In the genomic region with DNA sequence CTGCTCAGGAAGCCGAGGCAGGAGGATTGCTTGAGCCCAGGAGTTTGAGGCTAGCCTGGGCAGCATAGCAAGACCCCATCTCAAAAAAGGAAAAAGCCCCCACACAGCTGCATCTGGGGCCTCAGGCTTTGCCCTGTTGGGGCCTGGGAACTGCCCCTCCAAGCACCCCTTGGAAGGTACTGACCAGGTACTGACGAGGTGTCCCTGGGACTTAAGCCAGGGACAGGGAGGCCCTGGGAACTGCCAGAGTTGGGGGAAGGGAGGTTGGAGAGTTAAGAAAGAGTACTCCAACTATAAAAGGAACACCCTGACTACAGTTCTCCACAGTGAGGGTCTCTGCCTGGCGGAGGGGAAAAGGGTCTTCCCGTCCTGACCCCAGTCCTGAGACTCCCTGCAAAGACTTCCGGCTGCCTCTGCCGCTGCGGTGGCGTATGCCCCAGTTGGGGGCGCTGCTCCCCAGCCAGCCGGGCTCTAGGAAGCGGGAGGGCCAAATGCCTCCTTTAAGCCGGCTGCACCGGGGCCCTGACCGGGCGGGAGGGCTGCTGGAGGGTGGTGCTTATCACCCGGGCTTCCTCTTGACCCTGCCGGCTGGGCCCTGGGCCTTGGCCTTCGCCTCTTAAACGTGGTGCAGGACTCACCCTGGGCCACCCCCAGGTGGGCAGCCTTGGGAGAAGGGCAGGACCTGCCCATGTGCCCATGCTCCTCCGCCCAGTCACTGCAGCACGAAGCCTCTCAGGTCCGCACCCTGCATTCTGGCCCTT, we compare ENCODE assay signal across 1 cellular context.
TF ChIP-seq lines count a peak whose summit lies in the region.

No MANE protein-coding gene starts in this region.

TF ChIP-seq in HepG2, 621 proteins besides CTCF, POLR2A, EP300 and RAD21 (continued from another document and continues in another):
- TF ChIP-seq, protein P1, sequence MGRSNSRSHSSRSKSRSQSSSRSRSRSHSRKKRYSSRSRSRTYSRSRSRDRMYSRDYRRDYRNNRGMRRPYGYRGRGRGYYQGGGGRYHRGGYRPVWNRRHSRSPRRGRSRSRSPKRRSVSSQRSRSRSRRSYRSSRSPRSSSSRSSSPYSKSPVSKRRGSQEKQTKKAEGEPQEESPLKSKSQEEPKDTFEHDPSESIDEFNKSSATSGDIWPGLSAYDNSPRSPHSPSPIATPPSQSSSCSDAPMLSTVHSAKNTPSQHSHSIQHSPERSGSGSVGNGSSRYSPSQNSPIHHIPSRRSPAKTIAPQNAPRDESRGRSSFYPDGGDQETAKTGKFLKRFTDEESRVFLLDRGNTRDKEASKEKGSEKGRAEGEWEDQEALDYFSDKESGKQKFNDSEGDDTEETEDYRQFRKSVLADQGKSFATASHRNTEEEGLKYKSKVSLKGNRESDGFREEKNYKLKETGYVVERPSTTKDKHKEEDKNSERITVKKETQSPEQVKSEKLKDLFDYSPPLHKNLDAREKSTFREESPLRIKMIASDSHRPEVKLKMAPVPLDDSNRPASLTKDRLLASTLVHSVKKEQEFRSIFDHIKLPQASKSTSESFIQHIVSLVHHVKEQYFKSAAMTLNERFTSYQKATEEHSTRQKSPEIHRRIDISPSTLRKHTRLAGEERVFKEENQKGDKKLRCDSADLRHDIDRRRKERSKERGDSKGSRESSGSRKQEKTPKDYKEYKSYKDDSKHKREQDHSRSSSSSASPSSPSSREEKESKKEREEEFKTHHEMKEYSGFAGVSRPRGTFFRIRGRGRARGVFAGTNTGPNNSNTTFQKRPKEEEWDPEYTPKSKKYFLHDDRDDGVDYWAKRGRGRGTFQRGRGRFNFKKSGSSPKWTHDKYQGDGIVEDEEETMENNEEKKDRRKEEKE (IDR thresholded peaks at IDR 0.05): no peak
- TF ChIP-seq MIER3 (CRISPR knock-in tag; IDR thresholded peaks at IDR 0.05; ENCODE audit: borderline replicate concordance): peak; percentile 64; the same call in 1 of the 2 replicates
- no peak for TF ChIP-seq AGO2 (optimal IDR thresholded peaks at IDR 0.05; ENCODE audit: low read depth, low read length)
- no peak for TF ChIP-seq ZNF652 (CRISPR knock-in tag; IDR thresholded peaks at IDR 0.05; ENCODE audit: borderline replicate concordance, low read depth)
- no peak; the same call in 1 of the 2 replicates for TF ChIP-seq TSC22D2 (CRISPR knock-in tag; IDR thresholded peaks at IDR 0.05; ENCODE audit: borderline replicate concordance)
- TF ChIP-seq, protein P2, sequence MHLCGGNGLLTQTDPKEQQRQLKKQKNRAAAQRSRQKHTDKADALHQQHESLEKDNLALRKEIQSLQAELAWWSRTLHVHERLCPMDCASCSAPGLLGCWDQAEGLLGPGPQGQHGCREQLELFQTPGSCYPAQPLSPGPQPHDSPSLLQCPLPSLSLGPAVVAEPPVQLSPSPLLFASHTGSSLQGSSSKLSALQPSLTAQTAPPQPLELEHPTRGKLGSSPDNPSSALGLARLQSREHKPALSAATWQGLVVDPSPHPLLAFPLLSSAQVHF (CRISPR knock-in tag; IDR thresholded peaks at IDR 0.05): no peak
- TF ChIP-seq IRF2 (CRISPR knock-in tag; IDR thresholded peaks at IDR 0.05): peak; percentile 41; the same call in 1 of the 2 replicates
- TF ChIP-seq HOXD1 (CRISPR knock-in tag; IDR thresholded peaks at IDR 0.05): no peak
- no peak for TF ChIP-seq ISL2 (CRISPR knock-in tag; IDR thresholded peaks at IDR 0.05)
- peak; percentile 42; the same call in 1 of the 2 replicates for TF ChIP-seq FOXP4 (CRISPR knock-in tag; IDR thresholded peaks at IDR 0.05)
- TF ChIP-seq BHLHE40 (IDR thresholded peaks at IDR 0.05; ENCODE audit: low read length): no peak
- TF ChIP-seq, protein P3, sequence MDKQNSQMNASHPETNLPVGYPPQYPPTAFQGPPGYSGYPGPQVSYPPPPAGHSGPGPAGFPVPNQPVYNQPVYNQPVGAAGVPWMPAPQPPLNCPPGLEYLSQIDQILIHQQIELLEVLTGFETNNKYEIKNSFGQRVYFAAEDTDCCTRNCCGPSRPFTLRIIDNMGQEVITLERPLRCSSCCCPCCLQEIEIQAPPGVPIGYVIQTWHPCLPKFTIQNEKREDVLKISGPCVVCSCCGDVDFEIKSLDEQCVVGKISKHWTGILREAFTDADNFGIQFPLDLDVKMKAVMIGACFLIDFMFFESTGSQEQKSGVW (CRISPR knock-in tag; IDR thresholded peaks at IDR 0.05; ENCODE audit: borderline replicate concordance): no peak
- TF ChIP-seq SP140L (CRISPR knock-in tag; IDR thresholded peaks at IDR 0.05; ENCODE audit: borderline replicate concordance): no peak
- no peak for TF ChIP-seq FOXK2 (IDR thresholded peaks at IDR 0.05)
- TF ChIP-seq, protein P4, sequence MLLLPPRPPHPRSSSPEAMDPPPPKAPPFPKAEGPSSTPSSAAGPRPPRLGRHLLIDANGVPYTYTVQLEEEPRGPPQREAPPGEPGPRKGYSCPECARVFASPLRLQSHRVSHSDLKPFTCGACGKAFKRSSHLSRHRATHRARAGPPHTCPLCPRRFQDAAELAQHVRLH (CRISPR knock-in tag; IDR thresholded peaks at IDR 0.05; ENCODE audit: borderline replicate concordance, low read depth): peak; percentile 71; the same call in 1 of the 2 replicates
- TF ChIP-seq KLF16 (CRISPR knock-in tag; IDR thresholded peaks at IDR 0.05): peak in 1 of 2 experiments; percentile 53; a peak in 1 of 4 replicates
- TF ChIP-seq ZNF678 (CRISPR knock-in tag; IDR thresholded peaks at IDR 0.05): no peak
- TF ChIP-seq KMT2A (CRISPR knock-in tag; IDR thresholded peaks at IDR 0.05): no peak
- peak; percentile 84 for TF ChIP-seq ZBTB7B (CRISPR knock-in tag; IDR thresholded peaks at IDR 0.05)
- peak; percentile 84; the same call in 1 of the 2 replicates for TF ChIP-seq ZNF691 (CRISPR knock-in tag; IDR thresholded peaks at IDR 0.05; ENCODE audit: borderline replicate concordance, low read depth)
- TF ChIP-seq JUNB (CRISPR knock-in tag; IDR thresholded peaks at IDR 0.05; ENCODE audit: borderline replicate concordance): no peak
- no peak for TF ChIP-seq NFE2L2 (IDR thresholded peaks at IDR 0.05; ENCODE audit: low read length)
- no peak for TF ChIP-seq PHF8 (CRISPR knock-in tag; IDR thresholded peaks at IDR 0.05)
- peak; percentile 64; the same call in 1 of the 2 replicates for TF ChIP-seq KDM4B (CRISPR knock-in tag; IDR thresholded peaks at IDR 0.05)
- TF ChIP-seq ZBTB20 (CRISPR knock-in tag; IDR thresholded peaks at IDR 0.05; ENCODE audit: borderline replicate concordance, low read depth): 0 out of 2 replicates have a peak, but pooled peaks have one; percentile 49
- TF ChIP-seq PCBP2 (optimal IDR thresholded peaks at IDR 0.05; ENCODE audit: low read depth, low read length, poor library complexity, severe bottlenecking): no peak
- no peak; the same call in 1 of the 2 replicates for TF ChIP-seq MAFG (CRISPR knock-in tag; IDR thresholded peaks at IDR 0.05)
- TF ChIP-seq CHD2 (IDR thresholded peaks at IDR 0.05; ENCODE audit: low read depth, low read length): no peak
- no peak for TF ChIP-seq SRSF9 (IDR thresholded peaks at IDR 0.05; ENCODE audit: borderline replicate concordance, insufficient read depth, low read depth, low read length, poor library complexity, severe bottlenecking)
- TF ChIP-seq DNMT1 (CRISPR knock-in tag; IDR thresholded peaks at IDR 0.05): no peak
- peak in 1 of 2 experiments; percentile 44; a peak in 2 of 4 replicates for TF ChIP-seq NR2F1 (CRISPR knock-in tag; IDR thresholded peaks at IDR 0.05)
- no peak for TF ChIP-seq ZNF713 (CRISPR knock-in tag; IDR thresholded peaks at IDR 0.05)
- TF ChIP-seq ZSCAN29 (CRISPR knock-in tag; conservative IDR thresholded peaks at IDR 0.05): 0 out of 2 replicates have a peak, but pooled peaks have one; percentile 41
- TF ChIP-seq ZBTB1 (CRISPR knock-in tag; IDR thresholded peaks at IDR 0.05; ENCODE audit: borderline replicate concordance): no peak
- peak; percentile 54; the same call in 1 of the 2 replicates for TF ChIP-seq ARID4A (CRISPR knock-in tag; IDR thresholded peaks at IDR 0.05; ENCODE audit: borderline replicate concordance)
- TF ChIP-seq KMT2B (CRISPR knock-in tag; IDR thresholded peaks at IDR 0.05): no peak
- TF ChIP-seq CAMTA2 (CRISPR knock-in tag; IDR thresholded peaks at IDR 0.05; ENCODE audit: borderline replicate concordance): 0 out of 2 replicates have a peak, but pooled peaks have one; percentile 43
- TF ChIP-seq ZNF556 (CRISPR knock-in tag; IDR thresholded peaks at IDR 0.05; ENCODE audit: borderline replicate concordance): peak; percentile 74; the same call in 1 of the 2 replicates
- TF ChIP-seq TFDP2 (CRISPR knock-in tag; IDR thresholded peaks at IDR 0.05): peak; percentile 70; the same call in 1 of the 2 replicates
- TF ChIP-seq ZNF24 (IDR thresholded peaks at IDR 0.05): no peak
- TF ChIP-seq, protein P5, sequence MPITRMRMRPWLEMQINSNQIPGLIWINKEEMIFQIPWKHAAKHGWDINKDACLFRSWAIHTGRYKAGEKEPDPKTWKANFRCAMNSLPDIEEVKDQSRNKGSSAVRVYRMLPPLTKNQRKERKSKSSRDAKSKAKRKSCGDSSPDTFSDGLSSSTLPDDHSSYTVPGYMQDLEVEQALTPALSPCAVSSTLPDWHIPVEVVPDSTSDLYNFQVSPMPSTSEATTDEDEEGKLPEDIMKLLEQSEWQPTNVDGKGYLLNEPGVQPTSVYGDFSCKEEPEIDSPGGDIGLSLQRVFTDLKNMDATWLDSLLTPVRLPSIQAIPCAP (CRISPR knock-in tag; IDR thresholded peaks at IDR 0.05; ENCODE audit: low read depth): no peak
- TF ChIP-seq, protein P6, sequence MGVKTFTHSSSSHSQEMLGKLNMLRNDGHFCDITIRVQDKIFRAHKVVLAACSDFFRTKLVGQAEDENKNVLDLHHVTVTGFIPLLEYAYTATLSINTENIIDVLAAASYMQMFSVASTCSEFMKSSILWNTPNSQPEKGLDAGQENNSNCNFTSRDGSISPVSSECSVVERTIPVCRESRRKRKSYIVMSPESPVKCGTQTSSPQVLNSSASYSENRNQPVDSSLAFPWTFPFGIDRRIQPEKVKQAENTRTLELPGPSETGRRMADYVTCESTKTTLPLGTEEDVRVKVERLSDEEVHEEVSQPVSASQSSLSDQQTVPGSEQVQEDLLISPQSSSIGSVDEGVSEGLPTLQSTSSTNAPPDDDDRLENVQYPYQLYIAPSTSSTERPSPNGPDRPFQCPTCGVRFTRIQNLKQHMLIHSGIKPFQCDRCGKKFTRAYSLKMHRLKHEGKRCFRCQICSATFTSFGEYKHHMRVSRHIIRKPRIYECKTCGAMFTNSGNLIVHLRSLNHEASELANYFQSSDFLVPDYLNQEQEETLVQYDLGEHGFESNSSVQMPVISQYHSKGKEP (CRISPR knock-in tag; IDR thresholded peaks at IDR 0.05): no peak
- no peak for TF ChIP-seq KDM6A (CRISPR knock-in tag; IDR thresholded peaks at IDR 0.05; ENCODE audit: low read depth)
- no peak for TF ChIP-seq KDM5A (IDR thresholded peaks at IDR 0.05; ENCODE audit: borderline replicate concordance, low read length)
- TF ChIP-seq ZNF780A (CRISPR knock-in tag; IDR thresholded peaks at IDR 0.05): no peak
- TF ChIP-seq ZMYM4 (CRISPR knock-in tag; IDR thresholded peaks at IDR 0.05): no peak
- no peak for TF ChIP-seq TOPORS (CRISPR knock-in tag; IDR thresholded peaks at IDR 0.05)
- TF ChIP-seq ZNF251 (CRISPR knock-in tag; IDR thresholded peaks at IDR 0.05): peak; percentile 45; the same call in 1 of the 2 replicates
